ENCODE assay signal across 20 cellular contexts in genomic region chr11:59766542-59766941, GRCh38. TPM values are rescaled to one million over a fixed set of nuclear protein-coding genes. Genes with fewer than 3 reads are reported as not detected.
A peak's percentile ranks its signal among the peaks of the same experiment; 100 is the strongest.
DNase-seq lines count a peak whose midpoint lies in the region; ATAC-seq, FAIRE-seq and TF ChIP-seq lines count a peak whose summit lies in the region.
"Had no signal": no experiment of that assay in that cellular context is flagged by ENCODE, and none has a peak within 500 bp of the region (broad histone marks: within the 10 kb centered on the region; RNA-seq: fewer than 3 reads in every experiment).

No MANE protein-coding gene starts in this region.

- no peak for TF ChIP-seq POLR2A in erythroblast (IDR thresholded peaks at IDR 0.05; ENCODE audit: low read length)

- no peak overlapping the region for H2AFZ ChIP-seq in DND-41 (ENCODE audit: low read depth, low read length)

- H3K4me3 ChIP-seq in DND-41 (ENCODE audit: low read depth in 1 of 2, low read length in 2 of 2) (no peak overlapping the region), small intestine (ENCODE audit: low read depth in 1 of 2, low read length in 2 of 2) (no peak overlapping the region)
- H3K4me3 ChIP-seq: colonic mucosa, SJCRH30 had no signal

- no peak for DNase-seq in DND-41
- DNase-seq in NCI-H82 treated with DMSO at 0.1 percent for 48 hours (lab: John Stamatoyannopoulos, UW; ENCODE audit: unreplicated experiment): peak; percentile 84
- peak; percentile 53 to 77 for DNase-seq in erythroblast (lab: John Stamatoyannopoulos, UW)
- DNase-seq in small intestine: peak; percentile 48
- DNase-seq in activated T-cell treated with anti-CD3 and anti-CD28 coated beads, Interleukin-2, amount 50 U/mL, for 1 hour: no peak
- no peak for DNase-seq in NCI-H2171 treated with DMSO at 0.1 percent for 48 hours (lab: John Stamatoyannopoulos, UW)
- DNase-seq in NOMO-1 treated with dmso at 0.1 percent for 144 hours (lab: John Stamatoyannopoulos, UW; ENCODE audit: unreplicated experiment): no peak
- DNase-seq: activated CD4-positive, alpha-beta T cell treated with anti-CD3 and anti-CD28 coated beads for 1 hour; activated CD8-positive, alpha-beta memory T cell treated with anti-CD3 and anti-CD28 coated beads, Interleukin-2, amount 50 U/mL, for 48 hours; activated naive CD4-positive, alpha-beta T cell; DMS153; HFFc6; NCI-H1930; NCI-H510A; SJCRH30; stimulated activated CD4-positive, alpha-beta T cell treated with anti-CD3 and anti-CD28 coated beads, Interleukin-4, amount 100 ng/mL, for 24 hours; substantia nigra had no signal

- H3K4me1 ChIP-seq in DND-41 (ENCODE audit: insufficient read depth, low read length) (peaks cover 16% of the 10 kb centered on the region), small intestine (ENCODE audit: control insufficient read depth in 2 of 2, insufficient read depth in 1 of 2, low read depth in 1 of 2, low read length in 1 of 2) (peaks cover 20 to 21% of the 10 kb centered on the region in 2 donors)
- H3K4me1 ChIP-seq: SJCRH30 had no signal

- TF ChIP-seq CTCF in DND-41 (IDR thresholded peaks at IDR 0.05; ENCODE audit: borderline replicate concordance, extremely low read depth, low read length, poor library complexity, severe bottlenecking): no peak

- H3K36me3 ChIP-seq in DND-41 (ENCODE audit: insufficient read depth, low read length): no peaks in the 10 kb centered on the region
- H3K36me3 ChIP-seq in small intestine (ENCODE audit: control insufficient read depth in 2 of 2, insufficient read depth in 2 of 2, low read length in 2 of 2): no peaks in the 10 kb centered on the region
- H3K36me3 ChIP-seq: colonic mucosa, SJCRH30 had no signal

- H3K9me3 ChIP-seq in DND-41 (ENCODE audit: insufficient read depth, low read length, severe bottlenecking) (no peaks in the 10 kb centered on the region), small intestine (ENCODE audit: control insufficient read depth, low read depth) (no peaks in the 10 kb centered on the region)
- H3K9me3 ChIP-seq: colonic mucosa, SJCRH30 had no signal

- FAIRE-seq in small intestine (lab: Jason Lieb, UNC): no peak
- FAIRE-seq: frontal cortex had no signal

- H3K9ac ChIP-seq in DND-41 (ENCODE audit: low read depth, low read length): no peak overlapping the region

- 0 out of 3 replicates have a peak, but pooled peaks have one; percentile 7 for ATAC-seq in DND-41 (ENCODE audit: insufficient read depth, low read depth)
- ATAC-seq: left lobe of liver had no signal

- H3K27me3 ChIP-seq in DND-41 (ENCODE audit: insufficient read depth, low read length, poor library complexity) (no peaks in the 10 kb centered on the region), small intestine (ENCODE audit: control insufficient read depth in 2 of 2, insufficient read depth in 2 of 2, low read length in 2 of 2) (no peaks in the 10 kb centered on the region)
- H3K27me3 ChIP-seq: colonic mucosa, SJCRH30 had no signal

- peaks cover 13% of the 10 kb centered on the region; the same call in 1 of the 2 replicates for H4K20me1 ChIP-seq in DND-41 (ENCODE audit: insufficient read depth, low read length)

- WGBS in small intestine, 3 donors: 29 to 64% (median 40%) methylated on average over 5 of the region's 5 CpGs

- no peak overlapping the region for H3K27ac ChIP-seq in DND-41 (ENCODE audit: low read length)
- peak overlapping the region; percentile 40 to 68 for H3K27ac ChIP-seq in small intestine (ENCODE audit: low read depth in 1 of 2, low read length in 1 of 2)
- H3K27ac ChIP-seq: colonic mucosa, SJCRH30 had no signal

- no peak overlapping the region for H3K4me2 ChIP-seq in DND-41 (ENCODE audit: insufficient read depth, low read length)

- no peaks in the 10 kb centered on the region for H3K79me2 ChIP-seq in DND-41 (ENCODE audit: insufficient read depth, low read length)

RNA-seq across cellular contexts. Expression of gene STX3, which starts 11.4 kb away (rescaled TPM):
- 10 to 100 TPM; 34.9 to 64.0 (median 57.5) TPM for polyA plus RNA-seq in small intestine

RNA-seq across cellular contexts. Expression of gene MRPL16, which starts 44.0 kb away (rescaled TPM):
- polyA plus RNA-seq in small intestine: 100 to 1,000 TPM in 1 of 3 donors, 10 to 100 TPM in 2; 41.1 to 113 (median 68.9) TPM

RNA-seq across cellular contexts. Expression of gene OR10V1, which starts 52.9 kb away (rescaled TPM):
- polyA plus RNA-seq in small intestine: not detected

Comparison
In these comparisons a context has a peak if more than half of its experiments do, and no peak if none do; other contexts are left out.
1. DNase-seq: peak in NCI-H82 treated with DMSO at 0.1 percent for 48 hours (single experiment), erythroblast (2 of 2) and small intestine (single experiment); none in DND-41 (single experiment), activated T-cell treated with anti-CD3 and anti-CD28 coated beads, Interleukin-2, amount 50 U/mL, for 1 hour (single experiment), NCI-H2171 treated with DMSO at 0.1 percent for 48 hours (single experiment) and NOMO-1 treated with dmso at 0.1 percent for 144 hours (single experiment).